ENCODE assay signal across 29 cellular contexts in genomic region chr6:40500227-40500626, GRCh38.
"Had no signal": no experiment of that assay in that cellular context is flagged by ENCODE, and none has a peak within 500 bp of the region (broad histone marks: within the 10 kb centered on the region; RNA-seq: fewer than 3 reads in every experiment).

No MANE protein-coding gene starts in this region.

- H3K9me3 Mint-ChIP-seq: activated CD4-positive, alpha-beta T cell treated with anti-CD3 and anti-CD28 coated beads, Interleukin-2, amount 10 ng/mL, durations not matched to agents 24 days and 14 days; activated CD8-positive, alpha-beta T cell treated with anti-CD3 and anti-CD28 coated beads for 36 hours; activated naive CD8-positive, alpha-beta T cell treated with anti-CD3 and anti-CD28 coated beads, Interleukin-2, amount 10 ng/mL, durations not matched to agents 7 days and 5 days; activated T-cell treated with anti-CD3 and anti-CD28 coated beads, Interleukin-2, amount 50 U/mL, for 72 hours; activated T-helper 17 cell treated with anti-CD3 and anti-CD28 coated beads, Interleukin-2, amount 50 U/mL, for 72 hours had no signal

- H3K4me1 Mint-ChIP-seq: activated naive CD8-positive, alpha-beta T cell treated with anti-CD3 and anti-CD28 coated beads, Interleukin-2, amount 10 ng/mL, durations not matched to agents 7 days and 5 days; activated T-helper 17 cell treated with anti-CD3 and anti-CD28 coated beads, Interleukin-2, amount 50 U/mL, for 72 hours had no signal

- H3K4me1 ChIP-seq: body of pancreas, breast epithelium, SJCRH30 had no signal

- FAIRE-seq: astrocyte had no signal

- DNase-seq: activated CD4-positive, alpha-beta T cell treated with anti-CD3 and anti-CD28 coated beads for 1 hour; activated CD4-positive, alpha-beta T cell treated with anti-CD3 and anti-CD28 coated beads, Interleukin-2, amount 10 ng/mL, durations not matched to agents 24 days and 14 days; activated CD4-positive, alpha-beta T cell treated with anti-CD3 and anti-CD28 coated beads, Interleukin-2, amount 50 U/mL, for 4 hours; activated CD4-positive, CD25-positive, alpha-beta regulatory T cell; activated CD8-positive, alpha-beta T cell treated with anti-CD3 and anti-CD28 coated beads for 36 hours; activated effector memory CD4-positive, alpha-beta T cell treated with anti-CD3 and anti-CD28 coated beads, Interleukin-2, amount 50 U/mL, for 16 hours; activated naive CD4-positive, alpha-beta T cell; activated naive CD4-positive, alpha-beta T cell treated with anti-CD3 and anti-CD28 coated beads, Interleukin-2, amount 50 U/mL, for 16 hours; activated naive CD8-positive, alpha-beta T cell treated with anti-CD3 and anti-CD28 coated beads, Interleukin-2, amount 10 ng/mL, durations not matched to agents 7 days and 5 days; activated T-cell treated with anti-CD3 and anti-CD28 coated beads, Interleukin-2, amount 50 U/mL, for 1 hour; activated T-cell treated with anti-CD3 and anti-CD28 coated beads, Interleukin-2, amount 50 U/mL, for 72 hours; body of pancreas; NCI-H1092 treated with DMSO at 0.1 percent for 48 hours; NCI-H146; NCI-H187; NCI-H2029 treated with DMSO at 0.1 percent for 48 hours; NCI-H2107; NCI-H226; NCI-H446 treated with DMSO at 0.1 percent for 48 hours; NCI-H524 treated with DMSO at 0.1 percent for 48 hours; SHP77; SJCRH30; T1000; WERI-Rb-1 had no signal

- H3K27ac Mint-ChIP-seq: activated CD4-positive, alpha-beta T cell treated with anti-CD3 and anti-CD28 coated beads, Interleukin-2, amount 10 ng/mL, durations not matched to agents 24 days and 14 days; activated CD8-positive, alpha-beta T cell treated with anti-CD3 and anti-CD28 coated beads for 36 hours; activated naive CD8-positive, alpha-beta T cell treated with anti-CD3 and anti-CD28 coated beads, Interleukin-2, amount 10 ng/mL, durations not matched to agents 7 days and 5 days; activated T-cell treated with anti-CD3 and anti-CD28 coated beads, Interleukin-2, amount 50 U/mL, for 72 hours; activated T-helper 17 cell treated with anti-CD3 and anti-CD28 coated beads, Interleukin-2, amount 50 U/mL, for 72 hours had no signal

- H3K27me3 ChIP-seq: body of pancreas, breast epithelium, SJCRH30 had no signal

- H3K36me3 Mint-ChIP-seq: activated naive CD8-positive, alpha-beta T cell treated with anti-CD3 and anti-CD28 coated beads, Interleukin-2, amount 10 ng/mL, durations not matched to agents 7 days and 5 days had no signal

- H3K27ac ChIP-seq: body of pancreas, breast epithelium, SJCRH30, SK-N-MC, WERI-Rb-1 had no signal

- H3K9me3 ChIP-seq: body of pancreas, breast epithelium, SJCRH30 had no signal

- H3K36me3 ChIP-seq: breast epithelium, SJCRH30, WERI-Rb-1 had no signal

- H3K4me3 Mint-ChIP-seq: activated CD4-positive, alpha-beta T cell treated with anti-CD3 and anti-CD28 coated beads, Interleukin-2, amount 10 ng/mL, durations not matched to agents 24 days and 14 days; activated CD8-positive, alpha-beta T cell treated with anti-CD3 and anti-CD28 coated beads for 36 hours; activated naive CD8-positive, alpha-beta T cell treated with anti-CD3 and anti-CD28 coated beads, Interleukin-2, amount 10 ng/mL, durations not matched to agents 7 days and 5 days; activated T-cell treated with anti-CD3 and anti-CD28 coated beads, Interleukin-2, amount 50 U/mL, for 72 hours; activated T-helper 17 cell treated with anti-CD3 and anti-CD28 coated beads, Interleukin-2, amount 50 U/mL, for 72 hours had no signal

- H3K4me3 ChIP-seq: body of pancreas, breast epithelium, SJCRH30, SK-N-MC had no signal

- ATAC-seq: activated CD8-positive, alpha-beta T cell treated with anti-CD3 and anti-CD28 coated beads for 36 hours; activated T-cell treated with anti-CD3 and anti-CD28 coated beads, Interleukin-2, amount 50 U/mL, for 72 hours; activated T-helper 17 cell treated with anti-CD3 and anti-CD28 coated beads, Interleukin-2, amount 50 U/mL, for 72 hours; body of pancreas; Panc1 had no signal
